Comparison of ENCODE assay signal across 9 cellular contexts in genomic region chr6:52361347-52361944, GRCh38. TPM values are rescaled to one million over a fixed set of nuclear protein-coding genes. Genes with fewer than 3 reads are reported as not detected.
A peak's percentile ranks its signal among the peaks of the same experiment; 100 is the strongest.
DNase-seq lines count a peak whose midpoint lies in the region; ATAC-seq and TF ChIP-seq lines count a peak whose summit lies in the region.
"Had no signal": no experiment of that assay in that cellular context is flagged by ENCODE, and none has a peak within 500 bp of the region (broad histone marks: within the 10 kb centered on the region; RNA-seq: fewer than 3 reads in every experiment).

No MANE protein-coding gene starts in this region.

- H3K4me1 ChIP-seq in gastroesophageal sphincter (peaks cover 0 to 75% (median 0%) of the 10 kb centered on the region in 3 donors), trophoblast cell (ENCODE audit: control insufficient read depth in 1 of 2, insufficient read depth in 2 of 2, low read length in 2 of 2) (peaks cover 11 to 14% of the 10 kb centered on the region in 2 experiments)

- peak overlapping the region; percentile 45 for H2AFZ ChIP-seq in trophoblast cell (ENCODE audit: insufficient read depth, low read length, poor library complexity)

- H3K27me3 Mint-ChIP-seq in activated T-cell treated with anti-CD3 and anti-CD28 coated beads, Interleukin-2, amount 50 U/mL, for 72 hours (ENCODE audit: low read depth): no peaks in the 10 kb centered on the region

- no peaks in the 10 kb centered on the region for H3K36me3 ChIP-seq in gastroesophageal sphincter
- peaks cover 0 to 2% of the 10 kb centered on the region in 2 experiments for H3K36me3 ChIP-seq in trophoblast cell (ENCODE audit: control insufficient read depth in 1 of 2, insufficient read depth in 2 of 2, low read length in 2 of 2)

- H2AK5ac ChIP-seq in trophoblast cell (ENCODE audit: low read length): peak overlapping the region; percentile 89

- TF ChIP-seq CTCF in gastroesophageal sphincter (IDR thresholded peaks at IDR 0.05): no peak

- H3K14ac ChIP-seq in trophoblast cell (ENCODE audit: low read length): peak overlapping the region; percentile 94

- H3K27ac ChIP-seq in gastroesophageal sphincter (peak overlapping the region; percentile 2 to 88 (median 86)), trophoblast cell (ENCODE audit: low read depth, low read length) (peak overlapping the region; percentile 98)
- H3K27ac ChIP-seq: 22Rv1 had no signal

- H3K9me3 Mint-ChIP-seq in activated T-cell treated with anti-CD3 and anti-CD28 coated beads, Interleukin-2, amount 50 U/mL, for 72 hours: no peaks in the 10 kb centered on the region

- peaks cover 5 to 6% of the 10 kb centered on the region in 2 donors for H3K36me3 Mint-ChIP-seq in activated T-cell treated with anti-CD3 and anti-CD28 coated beads, Interleukin-2, amount 50 U/mL, for 72 hours (ENCODE audit: insufficient read depth in 2 of 2)

- H3K27me3 ChIP-seq in gastroesophageal sphincter (no peaks in the 10 kb centered on the region), trophoblast cell (ENCODE audit: insufficient read depth, low read length) (no peaks in the 10 kb centered on the region)

- H3K4ac ChIP-seq in trophoblast cell (ENCODE audit: low read depth, low read length): peak overlapping the region; percentile 83

- peak overlapping the region; percentile 75 to 96 for H3K4me3 ChIP-seq in gastroesophageal sphincter
- peak overlapping the region; percentile 76 for H3K4me3 ChIP-seq in trophoblast cell (ENCODE audit: low read depth, low read length)

- no peak for TF ChIP-seq RAD21 in Ishikawa (IDR thresholded peaks at IDR 0.05; ENCODE audit: low read depth)

- peak overlapping the region; percentile 81 for H4K8ac ChIP-seq in trophoblast cell (ENCODE audit: low read depth, low read length)

- H3K9me3 ChIP-seq in gastroesophageal sphincter (no peaks in the 10 kb centered on the region), trophoblast cell (ENCODE audit: insufficient read depth, low read depth, low read length) (no peaks in the 10 kb centered on the region)

- peaks cover 34% of the 10 kb centered on the region for H3K4me1 Mint-ChIP-seq in activated T-cell treated with anti-CD3 and anti-CD28 coated beads, Interleukin-2, amount 50 U/mL, for 72 hours (ENCODE audit: low read depth)

- no peak for TF ChIP-seq POLR2A in gastroesophageal sphincter (IDR thresholded peaks at IDR 0.05)

- peak overlapping the region; percentile 99 for H4K91ac ChIP-seq in trophoblast cell (ENCODE audit: low read depth, low read length)

- DNase-seq in DMS53 (lab: John Stamatoyannopoulos, UW) (peak; percentile 41), DMS53 treated with DMSO at 0.1 percent for 48 hours (lab: John Stamatoyannopoulos, UW; ENCODE audit: unreplicated experiment) (no peak), trophoblast cell (peak in 1 of 2 donors; percentile 14)
- peak; percentile 7 to 15 for DNase-seq in activated T-cell treated with anti-CD3 and anti-CD28 coated beads, Interleukin-2, amount 50 U/mL, for 72 hours

- H3K23ac ChIP-seq in trophoblast cell (ENCODE audit: low read length): no peak overlapping the region

- peak overlapping the region; percentile 95 for H2BK120ac ChIP-seq in trophoblast cell (ENCODE audit: insufficient read depth, low read length, poor library complexity)

- WGBS in gastroesophageal sphincter (ENCODE audit: low coverage in 1 of 2), 2 donors: 9 to 40% methylated on average over 1 to 10 of the region's 18 CpGs
- no CpG with 5 or more reads among the region's 18 CpGs for WGBS in trophoblast cell (ENCODE audit: extremely low coverage, insufficient coverage, insufficient read length)

- H3K9ac ChIP-seq in trophoblast cell (ENCODE audit: low read length): peak overlapping the region; percentile 83

- peak; percentile 10 to 18 for ATAC-seq in activated T-cell treated with anti-CD3 and anti-CD28 coated beads, Interleukin-2, amount 50 U/mL, for 72 hours (replicated peaks in 1 of 2)
- ATAC-seq in gastroesophageal sphincter (peak; percentile 33), GM21528 (IDR thresholded peaks at IDR 0.05; ENCODE audit: low FRiP score, unreplicated experiment) (no peak), HG02678 (IDR thresholded peaks at IDR 0.05; ENCODE audit: unreplicated experiment) (no peak)

- peaks cover 28% of the 10 kb centered on the region for H3K79me1 ChIP-seq in trophoblast cell (ENCODE audit: low read length)

- H3K27ac Mint-ChIP-seq in activated T-cell treated with anti-CD3 and anti-CD28 coated beads, Interleukin-2, amount 50 U/mL, for 72 hours: peak overlapping the region; percentile 71

- H3K4me2 ChIP-seq in trophoblast cell (ENCODE audit: low read length): peak overlapping the region; percentile 93

- peaks cover 21% of the 10 kb centered on the region for H3K79me2 ChIP-seq in trophoblast cell (ENCODE audit: control insufficient read depth, insufficient read depth, low read length, poor library complexity)

- H2BK5ac ChIP-seq in trophoblast cell (ENCODE audit: low read depth, low read length, poor library complexity): peak overlapping the region; percentile 98

- peak overlapping the region; percentile 87 for H2BK12ac ChIP-seq in trophoblast cell (ENCODE audit: low read length)

- peak overlapping the region; percentile 82 to 87 for H3K4me3 Mint-ChIP-seq in activated T-cell treated with anti-CD3 and anti-CD28 coated beads, Interleukin-2, amount 50 U/mL, for 72 hours

- H4K12ac ChIP-seq in trophoblast cell (ENCODE audit: low read depth, low read length): peak overlapping the region; percentile 90

- TF ChIP-seq EP300 in Ishikawa (IDR thresholded peaks at IDR 0.05; ENCODE audit: borderline replicate concordance): no peak
- no peak for TF ChIP-seq EP300 in gastroesophageal sphincter (IDR thresholded peaks at IDR 0.05)

- H3K18ac ChIP-seq in trophoblast cell (ENCODE audit: low read length): peak overlapping the region; percentile 93

TF ChIP-seq in Ishikawa, 13 proteins besides CTCF, POLR2A, EP300 and RAD21:
- 0 out of 2 replicates have a peak, but pooled peaks have one; percentile 2 for TF ChIP-seq MAX (IDR thresholded peaks at IDR 0.05)
- no peak for TF ChIP-seq REST (IDR thresholded peaks at IDR 0.05; ENCODE audit: low read depth)

RNA-seq across cellular contexts. Expression of gene PAQR8, which starts 0.5 kb away (rescaled TPM):
- total RNA-seq in activated T-cell treated with anti-CD3 and anti-CD28 coated beads, Interleukin-2, amount 50 U/mL, for 72 hours: 10 to 100 TPM; 14.6 to 21.0 TPM
- total RNA-seq in gastroesophageal sphincter: 10 to 100 TPM in 3 of 4 donors, 1 to 10 TPM in 1; 8.6 to 21.1 (median 14.2) TPM
- 141 and 153 TPM in 2 replicates for polyA plus RNA-seq in trophoblast cell (2013)

RNA-seq across cellular contexts. Expression of gene EFHC1, which starts 58.7 kb away (rescaled TPM):
- total RNA-seq in activated T-cell treated with anti-CD3 and anti-CD28 coated beads, Interleukin-2, amount 50 U/mL, for 72 hours: 1 to 10 TPM; 4.6 to 5.1 TPM
- 10 to 100 TPM in 3 of 4 donors, 1 to 10 TPM in 1; 5.1 to 27.4 (median 12.9) TPM for total RNA-seq in gastroesophageal sphincter
- 6.3 and 7.2 TPM in 2 replicates for polyA plus RNA-seq in trophoblast cell (2013)

Comparison
In these comparisons a context has a peak if more than half of its experiments do, and no peak if none do; other contexts are left out.
1. ATAC-seq: peak in activated T-cell treated with anti-CD3 and anti-CD28 coated beads, Interleukin-2, amount 50 U/mL, for 72 hours (2 of 2) and gastroesophageal sphincter (single experiment); none in GM21528 (single experiment) and HG02678 (single experiment).